Comparison of ENCODE assay signal across 8 cellular contexts in genomic region chr3:107987036-107987557, GRCh38.
DNase-seq lines count a peak whose midpoint lies in the region; ATAC-seq and TF ChIP-seq lines count a peak whose summit lies in the region.

No MANE protein-coding gene starts in this region.

- POLR2A ChIA-PET in AG04449 (lab: Yijun Ruan, JAX): no interaction called here
- POLR2A ChIA-PET in WTC11 (lab: Charles Lee): no interaction called here

- no peak overlapping the region for H3K18ac ChIP-seq in mesendoderm (ENCODE audit: low read length)

- H3K36me3 ChIP-seq in mesendoderm (ENCODE audit: control insufficient read depth, insufficient read depth, low read length): no peaks in the 10 kb centered on the region

- H2AK5ac ChIP-seq in mesendoderm (ENCODE audit: low read length): no peak overlapping the region

- H2BK5ac ChIP-seq in mesendoderm (ENCODE audit: low read length): no peak overlapping the region

- H3K27me3 ChIP-seq in mesendoderm (ENCODE audit: insufficient read depth, low read length, poor library complexity): no peaks in the 10 kb centered on the region

- no peak overlapping the region for H3K4ac ChIP-seq in mesendoderm (ENCODE audit: low read depth, low read length)

- no peak overlapping the region for H3K27ac ChIP-seq in mesendoderm (ENCODE audit: low read depth, low read length)

- H3K4me3 Mint-ChIP-seq in chondrocyte (ENCODE audit: unreplicated experiment): no peak overlapping the region
- no peak overlapping the region for H3K4me3 Mint-ChIP-seq in activated naive CD8-positive, alpha-beta T cell treated with anti-CD3 and anti-CD28 coated beads for 36 hours
- H3K4me3 Mint-ChIP-seq in WTC11: no peak overlapping the region

- no peaks in the 10 kb centered on the region for H3K9me3 Mint-ChIP-seq in chondrocyte (ENCODE audit: low read depth)
- no peaks in the 10 kb centered on the region for H3K9me3 Mint-ChIP-seq in activated naive CD8-positive, alpha-beta T cell treated with anti-CD3 and anti-CD28 coated beads for 36 hours
- no peaks in the 10 kb centered on the region for H3K9me3 Mint-ChIP-seq in WTC11

- H4K5ac ChIP-seq in mesendoderm (ENCODE audit: low read length): no peak overlapping the region

- H3K4me2 ChIP-seq in mesendoderm (ENCODE audit: low read length): no peak overlapping the region

- no peak overlapping the region for H2BK15ac ChIP-seq in mesendoderm (replicated peaks; ENCODE audit: low read depth)

- H3K27ac Mint-ChIP-seq in chondrocyte (ENCODE audit: unreplicated experiment) (peak overlapping the region; percentile 81), WTC11 (no peak overlapping the region)
- H3K27ac Mint-ChIP-seq in activated naive CD8-positive, alpha-beta T cell treated with anti-CD3 and anti-CD28 coated beads for 36 hours: no peak overlapping the region

- H3K4me1 ChIP-seq in mesendoderm (ENCODE audit: control insufficient read depth, low read depth, low read length): no peaks in the 10 kb centered on the region

- H3K56ac ChIP-seq in mesendoderm (ENCODE audit: low read length): no peak overlapping the region

- H3K9ac ChIP-seq in mesendoderm (ENCODE audit: low read length): no peak overlapping the region

- CTCF ChIA-PET in AG04449 (lab: Yijun Ruan, JAX) (interaction anchor here (0.6 to 1.9 kb wide), 7 partner anchors 8 to 753 kb away, joined by 3 to 4 read pairs (median 3); no protein-coding TSS in a partner anchor), WTC11 (lab: Charles Lee) (no interaction called here)

- no peaks in the 10 kb centered on the region for H3K79me2 ChIP-seq in mesendoderm (ENCODE audit: control insufficient read depth, insufficient read depth, low read length)

- no peak overlapping the region for H2BK120ac ChIP-seq in mesendoderm (ENCODE audit: low read depth, low read length)

- H3K4me1 Mint-ChIP-seq in chondrocyte (ENCODE audit: low read depth) (peaks cover 40% of the 10 kb centered on the region), WTC11 (peaks cover 3% of the 10 kb centered on the region; the same call in 1 of the 2 replicates)
- peaks cover 22% of the 10 kb centered on the region for H3K4me1 Mint-ChIP-seq in activated naive CD8-positive, alpha-beta T cell treated with anti-CD3 and anti-CD28 coated beads for 36 hours

- no peak overlapping the region for H3K23ac ChIP-seq in mesendoderm (ENCODE audit: low read length)

- H3K4me3 ChIP-seq in AG04449 (ENCODE audit: low read depth, low read length) (no peak overlapping the region), NB4 (ENCODE audit: low read depth, low read length) (no peak overlapping the region), mesendoderm (ENCODE audit: low read length) (no peak overlapping the region)

- no peak for ATAC-seq in WTC11

- WGBS in mesendoderm (ENCODE audit: extremely low coverage, insufficient coverage, low lambda C conversion rate): no CpG with 5 or more reads among the region's 7 CpGs

- H3K27me3 Mint-ChIP-seq in chondrocyte (ENCODE audit: low read depth): no peaks in the 10 kb centered on the region
- H3K27me3 Mint-ChIP-seq in activated naive CD8-positive, alpha-beta T cell treated with anti-CD3 and anti-CD28 coated beads for 36 hours: no peaks in the 10 kb centered on the region
- no peaks in the 10 kb centered on the region; the same call in 1 of the 2 replicates for H3K27me3 Mint-ChIP-seq in WTC11 (ENCODE audit: low read depth)

- H3K79me1 ChIP-seq in mesendoderm (ENCODE audit: low read length): no peaks in the 10 kb centered on the region

- peak; percentile 87 for DNase-seq in AG04449 (ENCODE audit: low read depth, low spot score)
- peak; percentile 15 for DNase-seq in NB4 (ENCODE audit: low read depth)
- DNase-seq in chondrocyte (ENCODE audit: low spot score): no peak
- peak; percentile 29 for DNase-seq in midbrain (lab: John Stamatoyannopoulos, UW)
- no peak for DNase-seq in activated CD4-positive, alpha-beta T cell treated with anti-CD3 and anti-CD28 coated beads for 4 hours
- no peak for DNase-seq in activated naive CD8-positive, alpha-beta T cell treated with anti-CD3 and anti-CD28 coated beads for 36 hours
- DNase-seq in mesendoderm: no peak
- no peak for DNase-seq in WTC11 (ENCODE audit: low spot score)

- H3K36me3 Mint-ChIP-seq in chondrocyte (ENCODE audit: low read depth) (no peaks in the 10 kb centered on the region), WTC11 (no peaks in the 10 kb centered on the region)
- H3K36me3 Mint-ChIP-seq in activated naive CD8-positive, alpha-beta T cell treated with anti-CD3 and anti-CD28 coated beads for 36 hours: no peaks in the 10 kb centered on the region

- no peak for TF ChIP-seq CTCF in AG04449 (IDR thresholded peaks at IDR 0.05; ENCODE audit: insufficient read depth, low read length, missing control alignments)
- no peak for TF ChIP-seq CTCF in NB4 (IDR thresholded peaks at IDR 0.05; ENCODE audit: low read depth, low read length)
- TF ChIP-seq CTCF in chondrocyte (IDR thresholded peaks at IDR 0.05): no peak
- no peak for TF ChIP-seq CTCF in WTC11 (IDR thresholded peaks at IDR 0.05)

- TF ChIP-seq POLR2A in NB4 (IDR thresholded peaks at IDR 0.05; ENCODE audit: extremely low read depth, insufficient read length): no peak

- H4K8ac ChIP-seq in mesendoderm (ENCODE audit: low read depth, low read length): no peak overlapping the region

TF ChIP-seq in WTC11, 78 proteins besides CTCF, POLR2A, EP300 and RAD21:
- TF ChIP-seq, protein P1, sequence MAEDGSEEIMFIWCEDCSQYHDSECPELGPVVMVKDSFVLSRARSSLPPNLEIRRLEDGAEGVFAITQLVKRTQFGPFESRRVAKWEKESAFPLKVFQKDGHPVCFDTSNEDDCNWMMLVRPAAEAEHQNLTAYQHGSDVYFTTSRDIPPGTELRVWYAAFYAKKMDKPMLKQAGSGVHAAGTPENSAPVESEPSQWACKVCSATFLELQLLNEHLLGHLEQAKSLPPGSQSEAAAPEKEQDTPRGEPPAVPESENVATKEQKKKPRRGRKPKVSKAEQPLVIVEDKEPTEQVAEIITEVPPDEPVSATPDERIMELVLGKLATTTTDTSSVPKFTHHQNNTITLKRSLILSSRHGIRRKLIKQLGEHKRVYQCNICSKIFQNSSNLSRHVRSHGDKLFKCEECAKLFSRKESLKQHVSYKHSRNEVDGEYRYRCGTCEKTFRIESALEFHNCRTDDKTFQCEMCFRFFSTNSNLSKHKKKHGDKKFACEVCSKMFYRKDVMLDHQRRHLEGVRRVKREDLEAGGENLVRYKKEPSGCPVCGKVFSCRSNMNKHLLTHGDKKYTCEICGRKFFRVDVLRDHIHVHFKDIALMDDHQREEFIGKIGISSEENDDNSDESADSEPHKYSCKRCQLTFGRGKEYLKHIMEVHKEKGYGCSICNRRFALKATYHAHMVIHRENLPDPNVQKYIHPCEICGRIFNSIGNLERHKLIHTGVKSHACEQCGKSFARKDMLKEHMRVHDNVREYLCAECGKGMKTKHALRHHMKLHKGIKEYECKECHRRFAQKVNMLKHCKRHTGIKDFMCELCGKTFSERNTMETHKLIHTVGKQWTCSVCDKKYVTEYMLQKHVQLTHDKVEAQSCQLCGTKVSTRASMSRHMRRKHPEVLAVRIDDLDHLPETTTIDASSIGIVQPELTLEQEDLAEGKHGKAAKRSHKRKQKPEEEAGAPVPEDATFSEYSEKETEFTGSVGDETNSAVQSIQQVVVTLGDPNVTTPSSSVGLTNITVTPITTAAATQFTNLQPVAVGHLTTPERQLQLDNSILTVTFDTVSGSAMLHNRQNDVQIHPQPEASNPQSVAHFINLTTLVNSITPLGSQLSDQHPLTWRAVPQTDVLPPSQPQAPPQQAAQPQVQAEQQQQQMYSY (CRISPR knock-in tag; IDR thresholded peaks at IDR 0.05): no peak
- TF ChIP-seq, protein P2, sequence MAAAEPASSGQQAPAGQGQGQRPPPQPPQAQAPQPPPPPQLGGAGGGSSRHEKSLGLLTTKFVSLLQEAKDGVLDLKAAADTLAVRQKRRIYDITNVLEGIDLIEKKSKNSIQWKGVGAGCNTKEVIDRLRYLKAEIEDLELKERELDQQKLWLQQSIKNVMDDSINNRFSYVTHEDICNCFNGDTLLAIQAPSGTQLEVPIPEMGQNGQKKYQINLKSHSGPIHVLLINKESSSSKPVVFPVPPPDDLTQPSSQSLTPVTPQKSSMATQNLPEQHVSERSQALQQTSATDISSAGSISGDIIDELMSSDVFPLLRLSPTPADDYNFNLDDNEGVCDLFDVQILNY (CRISPR knock-in tag; IDR thresholded peaks at IDR 0.05): no peak
- no peak for TF ChIP-seq GRHL2 (CRISPR knock-in tag; IDR thresholded peaks at IDR 0.05; ENCODE audit: insufficient replicate concordance, severe bottlenecking)
- TF ChIP-seq HMGA2 (CRISPR knock-in tag; IDR thresholded peaks at IDR 0.05): no peak
- TF ChIP-seq TEAD1 (CRISPR knock-in tag; IDR thresholded peaks at IDR 0.05): no peak
- no peak for TF ChIP-seq ZNF671 (CRISPR knock-in tag; IDR thresholded peaks at IDR 0.05)
- TF ChIP-seq SMAD3 (CRISPR knock-in tag; IDR thresholded peaks at IDR 0.05; ENCODE audit: borderline replicate concordance): no peak

Comparison
In these comparisons a context has a peak if more than half of its experiments do, and no peak if none do; other contexts are left out.
1. DNase-seq: peak in AG04449 (single experiment), NB4 (single experiment) and midbrain (single experiment); none in chondrocyte (single experiment), activated CD4-positive, alpha-beta T cell treated with anti-CD3 and anti-CD28 coated beads for 4 hours (0 of 2), activated naive CD8-positive, alpha-beta T cell treated with anti-CD3 and anti-CD28 coated beads for 36 hours (single experiment), mesendoderm (single experiment) and WTC11 (single experiment).